ENCODE assay signal across 25 cellular contexts in genomic region chr17:58492238-58493121, GRCh38. TPM values are rescaled to one million over a fixed set of nuclear protein-coding genes. Genes with fewer than 3 reads are reported as not detected.
DNase-seq lines count a peak whose midpoint lies in the region; ATAC-seq, FAIRE-seq and TF ChIP-seq lines count a peak whose summit lies in the region.
"Had no signal": no experiment of that assay in that cellular context is flagged by ENCODE, and none has a peak within 500 bp of the region (broad histone marks: within the 10 kb centered on the region; RNA-seq: fewer than 3 reads in every experiment).

No MANE protein-coding gene starts in this region.

- 86% methylated on average over 11 of the region's 11 CpGs for WGBS in GM12878 (ENCODE audit: insufficient coverage, insufficient replicate concordance, low lambda C conversion rate, missing lambda C conversion rate)
- WGBS in psoas muscle, 3 donors: 94 to 96% (median 95%) methylated on average over 11 of the region's 11 CpGs

- ATAC-seq in PC-3 (peak; percentile 45), GM12878 (peak; percentile 34; the same call in 1 of the 3 replicates), psoas muscle (no peak)
- peak; percentile 96 for ATAC-seq in stimulated activated effector memory CD8-positive, alpha-beta T cell treated with anti-CD3 and anti-CD28 coated beads, Interleukin-12 subunit alpha, Interleukin-12 subunit beta, amount 100 ng/mL, for 72 hours
- ATAC-seq: T-cell had no signal

- peaks cover 65% of the 10 kb centered on the region for H3K36me3 Mint-ChIP-seq in activated naive CD4-positive, alpha-beta T cell treated with anti-CD3 and anti-CD28 coated beads for 36 hours (ENCODE audit: low read depth)
- H3K36me3 Mint-ChIP-seq in activated naive CD4-positive, alpha-beta T cell treated with anti-CD3 and anti-CD28 coated beads, Interleukin-2, amount 10 ng/mL, durations not matched to agents 7 days and 5 days: peaks cover 66% of the 10 kb centered on the region
- H3K36me3 Mint-ChIP-seq in stimulated activated effector memory CD8-positive, alpha-beta T cell treated with anti-CD3 and anti-CD28 coated beads, Interleukin-12 subunit alpha, Interleukin-12 subunit beta, amount 100 ng/mL, for 72 hours: peaks cover 91% of the 10 kb centered on the region

- no peak for FAIRE-seq in GM12878 (lab: Jason Lieb, UNC)
- FAIRE-seq: H1 had no signal

- H3K9ac ChIP-seq in PC-3 (ENCODE audit: low read length) (no peak overlapping the region), GM12878 (ENCODE audit: control insufficient read depth, insufficient read depth, low read length) (no peak overlapping the region)

- no peak overlapping the region for H3K4me3 Mint-ChIP-seq in activated naive CD4-positive, alpha-beta T cell treated with anti-CD3 and anti-CD28 coated beads for 36 hours
- H3K4me3 Mint-ChIP-seq in activated naive CD4-positive, alpha-beta T cell treated with anti-CD3 and anti-CD28 coated beads, Interleukin-2, amount 10 ng/mL, durations not matched to agents 7 days and 5 days: no peak overlapping the region
- no peak overlapping the region for H3K4me3 Mint-ChIP-seq in stimulated activated effector memory CD8-positive, alpha-beta T cell treated with anti-CD3 and anti-CD28 coated beads, Interleukin-12 subunit alpha, Interleukin-12 subunit beta, amount 100 ng/mL, for 72 hours
- H3K4me3 Mint-ChIP-seq: T-cell had no signal

- POLR2A ChIA-PET in PC-3 (lab: Charles Lee; ENCODE audit: unreplicated experiment): no interaction called here
- POLR2A ChIA-PET in GM12878 (lab: Charles Lee): interaction anchor here (0.5 to 1.4 kb wide), 2 partner anchors 19 to 41 kb away, joined by 3 to 4 read pairs; no protein-coding TSS in a partner anchor

- no peak for TF ChIP-seq POLR2A in GM12878 (IDR thresholded peaks at IDR 0.05; ENCODE audit: low read depth, low read length)

- H3K36me3 ChIP-seq in PC-3 (ENCODE audit: low read depth, low read length) (peaks cover 51% of the 10 kb centered on the region), GM12878 (ENCODE audit: control insufficient read depth in 2 of 2, insufficient read depth in 2 of 2, low read length in 1 of 2) (peaks cover 27 to 54% of the 10 kb centered on the region in 2 experiments), psoas muscle (ENCODE audit: insufficient read depth in 1 of 2, low read depth in 1 of 2) (peaks cover 7 to 93% of the 10 kb centered on the region in 2 donors)

- CTCF ChIA-PET in activated naive CD4-positive, alpha-beta T cell treated with anti-CD3 and anti-CD28 coated beads for 36 hours (lab: Charles Lee): interaction anchor here (0.6 to 1.6 kb wide), 4 partner anchors 30 to 175 kb away, joined by 3 to 7 read pairs (median 4); no protein-coding TSS in a partner anchor
- CTCF ChIA-PET in activated naive CD4-positive, alpha-beta T cell treated with anti-CD3 and anti-CD28 coated beads, Interleukin-2, amount 10 ng/mL, durations not matched to agents 7 days and 5 days (lab: Charles Lee): interaction anchor here (0.7 kb wide), 1 partner anchor 75 kb away, joined by 3 read pairs; no protein-coding TSS in a partner anchor
- CTCF ChIA-PET in PC-3 (lab: Charles Lee): no interaction called here
- CTCF ChIA-PET in GM12878 (lab: Yijun Ruan, JAX): no interaction called here

- H3K27ac ChIP-seq in PC-3 (ENCODE audit: low read length) (peak overlapping the region; percentile 33), GM12878 (ENCODE audit: control insufficient read depth, insufficient read depth) (no peak overlapping the region), psoas muscle (no peak overlapping the region)
- H3K27ac ChIP-seq: adrenal gland, cardiac muscle cell, HL-60, WERI-Rb-1 had no signal

- H3K4me1 Mint-ChIP-seq in activated naive CD4-positive, alpha-beta T cell treated with anti-CD3 and anti-CD28 coated beads for 36 hours (ENCODE audit: low read depth): peaks cover 21% of the 10 kb centered on the region
- peaks cover 7% of the 10 kb centered on the region for H3K4me1 Mint-ChIP-seq in activated naive CD4-positive, alpha-beta T cell treated with anti-CD3 and anti-CD28 coated beads, Interleukin-2, amount 10 ng/mL, durations not matched to agents 7 days and 5 days
- H3K4me1 Mint-ChIP-seq in stimulated activated effector memory CD8-positive, alpha-beta T cell treated with anti-CD3 and anti-CD28 coated beads, Interleukin-12 subunit alpha, Interleukin-12 subunit beta, amount 100 ng/mL, for 72 hours: peaks cover 12% of the 10 kb centered on the region

- H3K27me3 ChIP-seq in PC-3 (ENCODE audit: low read length) (no peaks in the 10 kb centered on the region), GM12878 (replicated peaks in 1 of 2; ENCODE audit: control insufficient read depth in 2 of 2, insufficient read depth in 2 of 2, low read length in 1 of 2) (no peaks in the 10 kb centered on the region; a peak in 1 of 4 replicates), psoas muscle (ENCODE audit: insufficient read depth in 3 of 3, low read length in 2 of 3) (no peaks in the 10 kb centered on the region)
- H3K27me3 ChIP-seq: adrenal gland, cardiac muscle cell, neutrophil had no signal

- BruUV-seq in PC-3 (replicated peaks; lab: Mats Ljungman, UMichigan) (no TSS peak), GM12878 (replicated peaks; lab: Mats Ljungman, UMichigan) (no TSS peak)

- no peak for TF ChIP-seq EP300 in GM12878 (IDR thresholded peaks at IDR 0.05; ENCODE audit: borderline replicate concordance in 1 of 2, control insufficient read depth in 1 of 2, low read depth in 2 of 2, low read length in 2 of 2)

- SMC1A ChIA-PET in GM12878 (lab: Charles Lee; ENCODE audit: uncharacterized antibody, unreplicated experiment): interaction anchor here (0.9 to 1.3 kb wide), 2 partner anchors 21 to 64 kb away, joined by 3 to 4 read pairs; no protein-coding TSS in a partner anchor

- peak; percentile 45 for DNase-seq in activated naive CD4-positive, alpha-beta T cell treated with anti-CD3 and anti-CD28 coated beads for 36 hours
- DNase-seq in activated naive CD4-positive, alpha-beta T cell treated with anti-CD3 and anti-CD28 coated beads, Interleukin-2, amount 10 ng/mL, durations not matched to agents 7 days and 5 days: no peak
- peak; percentile 77 for DNase-seq in PC-3
- no peak for DNase-seq in GM12878 (ENCODE audit: low read depth, low spot score)
- DNase-seq in stimulated activated effector memory CD8-positive, alpha-beta T cell treated with anti-CD3 and anti-CD28 coated beads, Interleukin-12 subunit alpha, Interleukin-12 subunit beta, amount 100 ng/mL, for 72 hours (ENCODE audit: low spot score in 2 of 2): no peak
- no peak for DNase-seq in psoas muscle
- no peak for DNase-seq in NCI-H2196 (lab: John Stamatoyannopoulos, UW; ENCODE audit: unreplicated experiment)
- DNase-seq in GM20000 (ENCODE audit: low spot score): no peak
- DNase-seq: activated CD8-positive, alpha-beta memory T cell treated with anti-CD3 and anti-CD28 coated beads, Interleukin-2, amount 50 U/mL, for 4 hours; adrenal gland; glutamatergic neuron; KBM-7; NCI-H1048; NCI-H2081 treated with DMSO at 0.1 percent for 48 hours; NCI-H510A; retina; T-cell; WERI-Rb-1 had no signal

- H4K20me1 ChIP-seq in PC-3 (ENCODE audit: low read length) (no peaks in the 10 kb centered on the region), GM12878 (ENCODE audit: control insufficient read depth, insufficient read depth) (no peaks in the 10 kb centered on the region; the same call in 1 of the 2 replicates)

- no peaks in the 10 kb centered on the region for H3K27me3 Mint-ChIP-seq in activated naive CD4-positive, alpha-beta T cell treated with anti-CD3 and anti-CD28 coated beads for 36 hours (ENCODE audit: low read depth)
- no peaks in the 10 kb centered on the region for H3K27me3 Mint-ChIP-seq in activated naive CD4-positive, alpha-beta T cell treated with anti-CD3 and anti-CD28 coated beads, Interleukin-2, amount 10 ng/mL, durations not matched to agents 7 days and 5 days
- H3K27me3 Mint-ChIP-seq: T-cell had no signal

- H3K27ac Mint-ChIP-seq in activated naive CD4-positive, alpha-beta T cell treated with anti-CD3 and anti-CD28 coated beads for 36 hours: peak overlapping the region; percentile 79
- H3K27ac Mint-ChIP-seq in activated naive CD4-positive, alpha-beta T cell treated with anti-CD3 and anti-CD28 coated beads, Interleukin-2, amount 10 ng/mL, durations not matched to agents 7 days and 5 days: no peak overlapping the region
- H3K27ac Mint-ChIP-seq in stimulated activated effector memory CD8-positive, alpha-beta T cell treated with anti-CD3 and anti-CD28 coated beads, Interleukin-12 subunit alpha, Interleukin-12 subunit beta, amount 100 ng/mL, for 72 hours: peak overlapping the region; percentile 54

- H3K9me2 ChIP-seq in PC-3 (replicated peaks; ENCODE audit: low read length): no peaks in the 10 kb centered on the region

- H3K4me2 ChIP-seq in PC-3 (ENCODE audit: low read length) (no peak overlapping the region), GM12878 (ENCODE audit: control insufficient read depth, insufficient read depth) (no peak overlapping the region)

- H3K4me3 ChIP-seq in PC-3 (ENCODE audit: low read length): no peak overlapping the region
- H3K4me3 ChIP-seq in GM12878: no peak overlapping the region
- no peak overlapping the region for H3K4me3 ChIP-seq in psoas muscle
- H3K4me3 ChIP-seq: adrenal gland, cardiac muscle cell had no signal

- no peaks in the 10 kb centered on the region for H3K79me2 ChIP-seq in PC-3 (ENCODE audit: low read length)
- H3K79me2 ChIP-seq in GM12878 (ENCODE audit: control insufficient read depth, insufficient read depth, low read length): peaks cover 2% of the 10 kb centered on the region; the same call in 1 of the 2 replicates

- no peaks in the 10 kb centered on the region for H3K9me3 ChIP-seq in PC-3 (ENCODE audit: low read length)
- H3K9me3 ChIP-seq in GM12878 (replicated peaks; ENCODE audit: control insufficient read depth, insufficient read depth, low read length): no peaks in the 10 kb centered on the region
- no peaks in the 10 kb centered on the region for H3K9me3 ChIP-seq in psoas muscle
- H3K9me3 ChIP-seq: adrenal gland, neutrophil had no signal

- intact Hi-C loops in activated naive CD4-positive, alpha-beta T cell treated with anti-CD3 and anti-CD28 coated beads for 36 hours (cut with micrococcal nuclease): loop anchor here (1.0 kb wide), 2 partner anchors 21 to 485 kb away; partner anchors contain the start of gene SRSF1
- intact Hi-C loops in PC-3 (cut with micrococcal nuclease): no loop called here
- intact Hi-C loops in GM12878 (cut with micrococcal nuclease; ENCODE audit: unreplicated experiment): no loop called here
- intact Hi-C loops in psoas muscle (cut with DNase I): no loop called here

- TF ChIP-seq CTCF in PC-3 (conservative IDR thresholded peaks at IDR 0.05; ENCODE audit: low read depth, low read length) (no peak), GM12878 (IDR thresholded peaks at IDR 0.05 in 2 of 3, conservative IDR thresholded peaks at IDR 0.05 in 1 of 3; ENCODE audit: control insufficient read depth in 2 of 3, extremely low read depth in 1 of 3, insufficient read depth in 1 of 3, low read depth in 3 of 3, low read length in 3 of 3) (no peak), psoas muscle (IDR thresholded peaks at IDR 0.05) (no peak), GM20000 (IDR thresholded peaks at IDR 0.05; ENCODE audit: extremely low read depth, missing control alignments) (no peak)

- H3F3A ChIP-seq in PC-3 (ENCODE audit: low read length, unreplicated experiment): no peaks in the 10 kb centered on the region

- H3K4me1 ChIP-seq in PC-3 (ENCODE audit: insufficient read depth, low read length): peaks cover 8% of the 10 kb centered on the region
- H3K4me1 ChIP-seq in GM12878 (ENCODE audit: control insufficient read depth, insufficient read depth, low read length): no peaks in the 10 kb centered on the region
- no peaks in the 10 kb centered on the region for H3K4me1 ChIP-seq in psoas muscle
- H3K4me1 ChIP-seq: adrenal gland had no signal

- H2AFZ ChIP-seq in PC-3 (ENCODE audit: low read length): no peak overlapping the region
- no peak overlapping the region for H2AFZ ChIP-seq in GM12878 (ENCODE audit: control insufficient read depth, low read depth, low read length)

- TF ChIP-seq RAD21 in GM12878 (IDR thresholded peaks at IDR 0.05; ENCODE audit: insufficient read depth, low read depth, low read length): no peak

- in situ Hi-C loops in GM12878 (cut with MboI): no loop called here

- RAD21 ChIA-PET in GM12878 (lab: Charles Lee; ENCODE audit: unreplicated experiment): no interaction called here

- H3K9me3 Mint-ChIP-seq in activated naive CD4-positive, alpha-beta T cell treated with anti-CD3 and anti-CD28 coated beads for 36 hours: no peaks in the 10 kb centered on the region
- no peaks in the 10 kb centered on the region for H3K9me3 Mint-ChIP-seq in activated naive CD4-positive, alpha-beta T cell treated with anti-CD3 and anti-CD28 coated beads, Interleukin-2, amount 10 ng/mL, durations not matched to agents 7 days and 5 days
- no peaks in the 10 kb centered on the region for H3K9me3 Mint-ChIP-seq in stimulated activated effector memory CD8-positive, alpha-beta T cell treated with anti-CD3 and anti-CD28 coated beads, Interleukin-12 subunit alpha, Interleukin-12 subunit beta, amount 100 ng/mL, for 72 hours
- H3K9me3 Mint-ChIP-seq: T-cell had no signal

RNA-seq across cellular contexts. Expression of gene HSF5, which starts 4.3 kb away (rescaled TPM):
- total RNA-seq in activated naive CD4-positive, alpha-beta T cell treated with anti-CD3 and anti-CD28 coated beads for 36 hours: 1 to 10 TPM; 3.6 to 4.1 TPM
- not detected in 2 replicates for total RNA-seq in PC-3 (2014; rRNA removed)
- 0.15 and 0.22 TPM in 2 replicates for total RNA-seq in GM12878 (2013; cell fraction: nucleolus; rRNA removed)
- total RNA-seq in GM12878 (2014; rRNA removed): 0.11 TPM in 1 of 2 replicates, not detected in the other
- 0.04 and 0.09 TPM in 2 replicates for total RNA-seq in GM12878 (2014; rRNA removed; fragmentation: Illumina TruSeq; extraction: Trizol)
- 0.13 and 0.18 TPM in 2 replicates for total RNA-seq in GM12878 (2021)
- polyA plus RNA-seq in GM12878 (2011; ENCODE audit: low read depth): 0.05 TPM
- polyA plus RNA-seq in GM12878 (2011; rRNA removed): not detected in 2 replicates
- polyA plus RNA-seq in GM12878 (2011; cell fraction: cytosol; rRNA removed): not detected in 2 replicates
- 0.03 TPM in 1 of 2 replicates, not detected in the other for polyA plus RNA-seq in GM12878 (2011; cell fraction: nucleus; rRNA removed)
- polyA plus RNA-seq in GM12878 (2012): 0.05 and 0.11 TPM in 2 replicates
- 0.12 and 0.14 TPM in 2 replicates for polyA plus RNA-seq in GM12878 (2014; fragmentation: Illumina TruSeq; extraction: Trizol)
- polyA plus RNA-seq in GM12878 (2014; fragmentation: Nextera tagmentation; extraction: Ambion mirVana): under 1 TPM; 0.02 to 0.04 TPM
- polyA plus RNA-seq in GM12878 (2014; rRNA removed): 0.03 and 0.08 TPM in 2 replicates
- polyA plus RNA-seq in GM12878 (2016; fragmentation: Nextera tagmentation; extraction: Ambion mirVana): not detected
- polyA minus RNA-seq in GM12878 (2011; rRNA and poly(A)+ RNA removed): 0.07 and 0.10 TPM in 2 replicates
- polyA minus RNA-seq in GM12878 (2011; cell fraction: cytosol; rRNA and poly(A)+ RNA removed): not detected in 2 replicates
- polyA minus RNA-seq in GM12878 (2011; cell fraction: nucleus; rRNA and poly(A)+ RNA removed): 0.12 and 0.38 TPM in 2 replicates
- not detected for total RNA-seq in psoas muscle
- polyA plus RNA-seq in psoas muscle: not detected
- total RNA-seq: adrenal gland, dermis microvascular lymphatic vessel endothelial cell, H1, subcutaneous adipose tissue had no signal
- polyA plus RNA-seq: cardiac muscle cell, H1, liver had no signal

RNA-seq across cellular contexts. Expression of gene MTMR4, which starts 22.0 kb away (rescaled TPM):
- 10 to 100 TPM; 58.2 to 60.5 TPM for total RNA-seq in activated naive CD4-positive, alpha-beta T cell treated with anti-CD3 and anti-CD28 coated beads for 36 hours
- 48.7 and 57.2 TPM in 2 replicates for total RNA-seq in PC-3 (2014; rRNA removed)
- 173 and 186 TPM in 2 replicates for total RNA-seq in GM12878 (2013; cell fraction: nucleolus; rRNA removed)
- total RNA-seq in GM12878 (2014; rRNA removed): 81.1 and 83.1 TPM in 2 replicates
- total RNA-seq in GM12878 (2014; rRNA removed; fragmentation: Illumina TruSeq; extraction: Trizol): 51.5 and 52.3 TPM in 2 replicates
- total RNA-seq in GM12878 (2021): 87.2 and 87.6 TPM in 2 replicates
- 34.0 TPM for polyA plus RNA-seq in GM12878 (2011; ENCODE audit: low read depth)
- polyA plus RNA-seq in GM12878 (2011; rRNA removed): 92.3 and 127 TPM in 2 replicates
- polyA plus RNA-seq in GM12878 (2011; cell fraction: cytosol; rRNA removed): 96.3 and 103 TPM in 2 replicates
- polyA plus RNA-seq in GM12878 (2011; cell fraction: nucleus; rRNA removed): 175 and 180 TPM in 2 replicates
- 41.9 and 43.4 TPM in 2 replicates for polyA plus RNA-seq in GM12878 (2012)
- 52.0 and 54.2 TPM in 2 replicates for polyA plus RNA-seq in GM12878 (2014; fragmentation: Illumina TruSeq; extraction: Trizol)
- polyA plus RNA-seq in GM12878 (2014; fragmentation: Nextera tagmentation; extraction: Ambion mirVana): 10 to 100 TPM; 12.8 to 15.3 TPM
- polyA plus RNA-seq in GM12878 (2014; rRNA removed): 62.4 TPM in 2 replicates
- 10 to 100 TPM; 42.0 to 47.9 TPM for polyA plus RNA-seq in GM12878 (2016; fragmentation: Nextera tagmentation; extraction: Ambion mirVana)
- 319 and 364 TPM in 2 replicates for polyA minus RNA-seq in GM12878 (2011; rRNA and poly(A)+ RNA removed)
- 60.8 and 65.5 TPM in 2 replicates for polyA minus RNA-seq in GM12878 (2011; cell fraction: cytosol; rRNA and poly(A)+ RNA removed)
- 45.1 and 70.1 TPM in 2 replicates for polyA minus RNA-seq in GM12878 (2011; cell fraction: nucleus; rRNA and poly(A)+ RNA removed)
- 10 to 100 TPM in 3 of 4 donors, 1 to 10 TPM in 1; 4.5 to 11.2 (median 10.8) TPM for total RNA-seq in psoas muscle
- 1 to 10 TPM; 2.4 to 7.7 (median 4.0) TPM for polyA plus RNA-seq in psoas muscle

Comparison
In these comparisons a context has a peak if more than half of its experiments do, and no peak if none do; other contexts are left out.
1. DNase-seq: peak in activated naive CD4-positive, alpha-beta T cell treated with anti-CD3 and anti-CD28 coated beads for 36 hours (single experiment) and PC-3 (single experiment); none in activated naive CD4-positive, alpha-beta T cell treated with anti-CD3 and anti-CD28 coated beads, Interleukin-2, amount 10 ng/mL, durations not matched to agents 7 days and 5 days (single experiment), GM12878 (single experiment), stimulated activated effector memory CD8-positive, alpha-beta T cell treated with anti-CD3 and anti-CD28 coated beads, Interleukin-12 subunit alpha, Interleukin-12 subunit beta, amount 100 ng/mL, for 72 hours (0 of 2), psoas muscle (0 of 2), NCI-H2196 (single experiment) and GM20000 (single experiment).
2. ATAC-seq: peak in PC-3 (single experiment), GM12878 (single experiment) and stimulated activated effector memory CD8-positive, alpha-beta T cell treated with anti-CD3 and anti-CD28 coated beads, Interleukin-12 subunit alpha, Interleukin-12 subunit beta, amount 100 ng/mL, for 72 hours (single experiment); none in psoas muscle (0 of 4).
3. CTCF ChIA-PET loops: an anchor here in activated naive CD4-positive, alpha-beta T cell treated with anti-CD3 and anti-CD28 coated beads for 36 hours (0.6 to 1.6 kb wide) and activated naive CD4-positive, alpha-beta T cell treated with anti-CD3 and anti-CD28 coated beads, Interleukin-2, amount 10 ng/mL, durations not matched to agents 7 days and 5 days (0.7 kb wide); none called in PC-3 and GM12878.